In the genomic region with DNA sequence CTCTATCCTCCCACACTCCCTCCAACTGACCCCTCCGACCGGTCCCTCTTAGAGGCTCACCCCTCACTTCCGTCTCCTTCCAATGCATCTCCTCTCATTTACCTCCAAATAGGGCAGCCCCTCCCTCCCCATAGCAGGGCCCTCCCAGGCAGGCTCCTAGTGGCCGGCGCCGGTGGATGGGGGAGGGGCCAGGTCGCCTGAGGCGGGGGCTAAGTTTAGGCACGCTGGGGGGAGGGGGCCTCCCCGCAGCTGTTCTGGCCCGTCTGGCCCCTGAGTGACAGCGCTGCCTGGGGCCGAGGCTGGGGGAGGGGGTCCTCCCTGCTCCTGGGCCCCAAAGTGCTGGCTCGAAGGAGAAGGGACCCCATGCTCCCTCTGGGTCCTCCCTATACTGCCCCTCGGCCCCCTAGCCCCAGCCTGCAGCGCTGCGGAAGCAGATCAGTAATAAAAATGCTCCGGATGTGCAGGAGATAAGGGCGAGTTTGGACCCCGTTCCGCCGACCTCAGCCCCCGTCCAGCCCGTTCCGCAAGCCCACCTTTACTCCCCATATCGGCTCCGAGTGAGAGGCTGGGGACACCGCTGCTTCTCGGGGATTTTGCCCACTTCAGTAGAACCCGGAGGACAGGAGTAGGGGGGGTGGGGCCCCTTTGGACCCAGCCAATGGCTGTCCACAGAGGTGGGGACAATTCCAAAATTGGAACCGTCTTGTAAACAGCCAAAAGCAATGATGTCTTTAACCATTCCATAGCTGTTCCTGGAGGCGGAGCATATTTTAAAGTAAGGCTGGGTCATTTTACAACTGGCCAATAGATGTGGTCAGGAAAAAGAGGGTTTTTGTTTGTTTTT, we compare ENCODE assay signal across 1 cellular context.
TF ChIP-seq lines count a peak whose summit lies in the region.

No MANE protein-coding gene starts in this region.

TF ChIP-seq in A549, 52 proteins besides CTCF, POLR2A, EP300 and RAD21 (continued from another document):
- TF ChIP-seq, protein P1, sequence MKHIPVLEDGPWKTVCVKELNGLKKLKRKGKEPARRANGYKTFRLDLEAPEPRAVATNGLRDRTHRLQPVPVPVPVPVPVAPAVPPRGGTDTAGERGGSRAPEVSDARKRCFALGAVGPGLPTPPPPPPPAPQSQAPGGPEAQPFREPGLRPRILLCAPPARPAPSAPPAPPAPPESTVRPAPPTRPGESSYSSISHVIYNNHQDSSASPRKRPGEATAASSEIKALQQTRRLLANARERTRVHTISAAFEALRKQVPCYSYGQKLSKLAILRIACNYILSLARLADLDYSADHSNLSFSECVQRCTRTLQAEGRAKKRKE (CRISPR knock-in tag; IDR thresholded peaks at IDR 0.05; ENCODE audit: low read depth) = no peak
- no peak for TF ChIP-seq PHF8 (IDR thresholded peaks at IDR 0.05; ENCODE audit: borderline replicate concordance, low read depth)
- no peak for TF ChIP-seq ZNF302 (CRISPR knock-in tag; IDR thresholded peaks at IDR 0.05)
- no peak for TF ChIP-seq HOXB5 (CRISPR knock-in tag; IDR thresholded peaks at IDR 0.05)
- TF ChIP-seq CBX2 (IDR thresholded peaks at IDR 0.05; ENCODE audit: borderline replicate concordance, low read depth) = no peak
